12 cellular contexts compared by ENCODE assay signal in genomic region chr1:22816063-22816775, GRCh38.
"Had no signal": no experiment of that assay in that cellular context is flagged by ENCODE, and none has a peak within 500 bp of the region (broad histone marks: within the 10 kb centered on the region; RNA-seq: fewer than 3 reads in every experiment).

No MANE protein-coding gene starts in this region.

- H3K27me3 Mint-ChIP-seq: activated naive CD4-positive, alpha-beta T cell treated with anti-CD3 and anti-CD28 coated beads, Interleukin-2, amount 10 ng/mL, durations not matched to agents 7 days and 5 days had no signal

- H3K4me1 Mint-ChIP-seq: activated naive CD4-positive, alpha-beta T cell treated with anti-CD3 and anti-CD28 coated beads, Interleukin-2, amount 10 ng/mL, durations not matched to agents 7 days and 5 days had no signal

- H3K27me3 ChIP-seq: brain microvascular endothelial cell, pancreas, upper lobe of left lung had no signal

- H3K27ac Mint-ChIP-seq: activated naive CD4-positive, alpha-beta T cell treated with anti-CD3 and anti-CD28 coated beads, Interleukin-2, amount 10 ng/mL, durations not matched to agents 7 days and 5 days; activated T-helper 2 cell treated with anti-CD3 and anti-CD28 coated beads, Interferon-gamma antibody, Interleukin-2, Interleukin-4, amounts not matched to agents 10 μg/mL and 5 μg/mL and 100 μg/mL, durations not matched to agents 14 hours and 24 hours and 36 hours; stimulated activated naive B cell treated with anti-CD40 and anti-IgM and Interleukin-4, amounts not matched to agents 10 μg/mL and 1 μg/mL and 100 μg/mL, for 72 hours had no signal

- H3K9me3 ChIP-seq: pancreas, upper lobe of left lung had no signal

- H3K4me3 Mint-ChIP-seq: activated naive CD4-positive, alpha-beta T cell treated with anti-CD3 and anti-CD28 coated beads, Interleukin-2, amount 10 ng/mL, durations not matched to agents 7 days and 5 days; nephron; stimulated activated naive B cell treated with anti-CD40 and anti-IgM and Interleukin-4, amounts not matched to agents 10 μg/mL and 1 μg/mL and 100 μg/mL, for 72 hours had no signal

- H3K4me3 ChIP-seq: pancreas, upper lobe of left lung had no signal

- DNase-seq: activated naive CD4-positive, alpha-beta T cell treated with anti-CD3 and anti-CD28 coated beads, Interleukin-2, amount 10 ng/mL, durations not matched to agents 7 days and 5 days; brain microvascular endothelial cell; glutamatergic neuron; left colon; mammary epithelial cell; stimulated activated CD4-positive, alpha-beta T cell treated with anti-CD3 and anti-CD28 coated beads, Interleukin-1b, Interleukin-23, amount 100 ng/mL, for 48 hours; stimulated activated naive B cell treated with anti-CD40 and anti-IgM and Interleukin-4, amounts not matched to agents 10 μg/mL and 1 μg/mL and 100 μg/mL, for 72 hours; upper lobe of left lung had no signal

- H3K9me3 Mint-ChIP-seq: activated naive CD4-positive, alpha-beta T cell treated with anti-CD3 and anti-CD28 coated beads, Interleukin-2, amount 10 ng/mL, durations not matched to agents 7 days and 5 days; activated T-helper 2 cell treated with anti-CD3 and anti-CD28 coated beads, Interferon-gamma antibody, Interleukin-2, Interleukin-4, amounts not matched to agents 10 μg/mL and 5 μg/mL and 100 μg/mL, durations not matched to agents 14 hours and 24 hours and 36 hours; nephron; stimulated activated naive B cell treated with anti-CD40 and anti-IgM and Interleukin-4, amounts not matched to agents 10 μg/mL and 1 μg/mL and 100 μg/mL, for 72 hours had no signal

- H3K36me3 ChIP-seq: brain microvascular endothelial cell, pancreas, upper lobe of left lung had no signal

- H3K36me3 Mint-ChIP-seq: activated naive CD4-positive, alpha-beta T cell treated with anti-CD3 and anti-CD28 coated beads, Interleukin-2, amount 10 ng/mL, durations not matched to agents 7 days and 5 days; stimulated activated naive B cell treated with anti-CD40 and anti-IgM and Interleukin-4, amounts not matched to agents 10 μg/mL and 1 μg/mL and 100 μg/mL, for 72 hours had no signal

- H3K27ac ChIP-seq: brain microvascular endothelial cell, upper lobe of left lung had no signal

- ATAC-seq: esophagus mucosa; left colon; stimulated activated naive B cell treated with anti-CD40 and anti-IgM and Interleukin-4, amounts not matched to agents 10 μg/mL and 1 μg/mL and 100 μg/mL, for 72 hours had no signal
